Comparison of ENCODE assay signal across 17 cellular contexts in genomic region chr1:61925591-61926298, GRCh38.
DNase-seq lines count a peak whose midpoint lies in the region; ATAC-seq and TF ChIP-seq lines count a peak whose summit lies in the region.
"Had no signal": no experiment of that assay in that cellular context is flagged by ENCODE, and none has a peak within 500 bp of the region (broad histone marks: within the 10 kb centered on the region; RNA-seq: fewer than 3 reads in every experiment).

No MANE protein-coding gene starts in this region.

- CTCF ChIA-PET in HEK293 (lab: Yijun Ruan, JAX): no interaction called here

- H2AFZ ChIP-seq in mesenchymal stem cell (ENCODE audit: low read depth, low read length): no peak overlapping the region

- no peak for TF ChIP-seq CTCF in HEK293 (tag by site-specific recombination; IDR thresholded peaks at IDR 0.05)
- TF ChIP-seq CTCF in epithelial cell of esophagus (IDR thresholded peaks at IDR 0.05; ENCODE audit: insufficient read depth, low read depth, low read length, missing control alignments): no peak

- H3K23ac ChIP-seq in mesenchymal stem cell (ENCODE audit: low read length in 2 of 2): no peak overlapping the region

- H3K79me1 ChIP-seq in mesenchymal stem cell (replicated peaks; ENCODE audit: low read length, poor library complexity, severe bottlenecking): no peaks in the 10 kb centered on the region

- DNase-seq in DMS79 (lab: John Stamatoyannopoulos, UW): peak; percentile 19
- DNase-seq in epithelial cell of esophagus (ENCODE audit: low read depth): peak; percentile 55
- DNase-seq in mesenchymal stem cell: no peak
- DNase-seq in NCI-H2081 treated with DMSO at 0.1 percent for 48 hours (lab: John Stamatoyannopoulos, UW): no peak
- no peak for DNase-seq in NCI-H1417 (lab: John Stamatoyannopoulos, UW)
- DNase-seq: DMS 273 treated with DMSO at 0.1 percent for 48 hours, GDM1, NCI-H2107, NCI-H2227 treated with DMSO at 0.1 percent for 48 hours, NCI-H510A, NCI-H82, Peyer's patch had no signal

- 85% methylated on average over 1 of the region's 1 CpG for WGBS in mesenchymal stem cell

- H2BK12ac ChIP-seq in mesenchymal stem cell (ENCODE audit: low read length in 2 of 2): no peak overlapping the region

- no peak overlapping the region for H3K4ac ChIP-seq in mesenchymal stem cell (ENCODE audit: low read depth in 1 of 2, low read length in 2 of 2)

- H3K9me3 ChIP-seq in HEK293 (ENCODE audit: control insufficient read depth, insufficient read depth, low read depth, low read length): no peaks in the 10 kb centered on the region
- no peaks in the 10 kb centered on the region for H3K9me3 ChIP-seq in mesenchymal stem cell (ENCODE audit: control insufficient read depth, low read length)
- H3K9me3 ChIP-seq: A549, Peyer's patch had no signal

- no peak overlapping the region for H3K4me2 ChIP-seq in mesenchymal stem cell (ENCODE audit: low read length, poor library complexity, severe bottlenecking)
- H3K4me2 ChIP-seq: A549 had no signal

- H2BK15ac ChIP-seq in mesenchymal stem cell (ENCODE audit: low read depth, poor library complexity, severe bottlenecking): no peak overlapping the region

- no peak overlapping the region for H3K9ac ChIP-seq in mesenchymal stem cell (ENCODE audit: low read length)

- peaks cover 4% of the 10 kb centered on the region for H3K4me1 ChIP-seq in HEK293 (ENCODE audit: control insufficient read depth, insufficient read depth, low read length)
- H3K4me1 ChIP-seq in mesenchymal stem cell (ENCODE audit: control insufficient read depth, insufficient read depth, low read depth, low read length): peaks cover 2% of the 10 kb centered on the region
- H3K4me1 ChIP-seq: A549, Peyer's patch had no signal

- no peaks in the 10 kb centered on the region for H3K27me3 ChIP-seq in mesenchymal stem cell (ENCODE audit: control insufficient read depth in 1 of 2, insufficient read depth in 1 of 2, low read length in 2 of 2)
- H3K27me3 ChIP-seq: Peyer's patch had no signal

- no peak overlapping the region for H4K8ac ChIP-seq in mesenchymal stem cell (ENCODE audit: low read length)

- no peak overlapping the region for H3K18ac ChIP-seq in mesenchymal stem cell (ENCODE audit: low read depth in 1 of 2, low read length in 2 of 2)

- no peak for ATAC-seq in GM18868 (IDR thresholded peaks at IDR 0.05; ENCODE audit: unreplicated experiment)
- ATAC-seq in HG03039 (IDR thresholded peaks at IDR 0.05; ENCODE audit: unreplicated experiment): no peak
- ATAC-seq: A549, SK-N-SH treated with all-trans-retinoic acid at 6 μM for 48 hours had no signal

- no peak overlapping the region for H2AK5ac ChIP-seq in mesenchymal stem cell (ENCODE audit: low read length, severe bottlenecking)

- H3K36me3 ChIP-seq in HEK293 (ENCODE audit: control insufficient read depth in 2 of 2, insufficient read depth in 1 of 2, low read length in 2 of 2) (no peaks in the 10 kb centered on the region; a peak in 1 of 3 replicates), mesenchymal stem cell (ENCODE audit: control insufficient read depth in 1 of 2, insufficient read depth in 2 of 2, low read depth in 1 of 2, low read length in 2 of 2) (no peaks in the 10 kb centered on the region)

- POLR2A ChIA-PET in HEK293 (lab: Yijun Ruan, JAX): no interaction called here

- H3K27ac ChIP-seq in HEK293 (ENCODE audit: extremely low read depth, low read depth, low read length): no peak overlapping the region
- peak overlapping the region; percentile 61 for H3K27ac ChIP-seq in mesenchymal stem cell (ENCODE audit: low read length, poor library complexity, severe bottlenecking)
- H3K27ac ChIP-seq: A549, Peyer's patch had no signal

- no peak overlapping the region for H2BK5ac ChIP-seq in mesenchymal stem cell (ENCODE audit: low read depth, low read length, poor library complexity, severe bottlenecking)

- H4K91ac ChIP-seq in mesenchymal stem cell (ENCODE audit: low read length): no peak overlapping the region

- no peak overlapping the region for H3K4me3 ChIP-seq in HEK293 (ENCODE audit: low read depth, low read length)
- no peak overlapping the region for H3K4me3 ChIP-seq in epithelial cell of esophagus (ENCODE audit: low read length)
- H3K4me3 ChIP-seq in mesenchymal stem cell (ENCODE audit: insufficient read depth in 1 of 2, low read depth in 1 of 2, low read length in 2 of 2): no peak overlapping the region
- H3K4me3 ChIP-seq: A549, Peyer's patch had no signal

- no peak overlapping the region for H2BK120ac ChIP-seq in mesenchymal stem cell (ENCODE audit: low read depth, low read length)

- H3K14ac ChIP-seq in mesenchymal stem cell (ENCODE audit: low read length in 2 of 2): no peak overlapping the region

TF ChIP-seq in HEK293, 187 proteins besides CTCF, POLR2A, EP300 and RAD21:
- peak; percentile 95 for TF ChIP-seq ZNF510 (tag by site-specific recombination; IDR thresholded peaks at IDR 0.05; ENCODE audit: insufficient replicate concordance)
- TF ChIP-seq ZNF121 (tag by site-specific recombination; IDR thresholded peaks at IDR 0.05): no peak
TF ChIP-seq in HEK293: peak in this region for 1.

Comparison
In these comparisons a context has a peak if more than half of its experiments do, and no peak if none do; other contexts are left out.
1. DNase-seq: peak in DMS79 (single experiment) and epithelial cell of esophagus (single experiment); none in mesenchymal stem cell (single experiment), NCI-H2081 treated with DMSO at 0.1 percent for 48 hours (single experiment) and NCI-H1417 (0 of 3).